In the genomic region with DNA sequence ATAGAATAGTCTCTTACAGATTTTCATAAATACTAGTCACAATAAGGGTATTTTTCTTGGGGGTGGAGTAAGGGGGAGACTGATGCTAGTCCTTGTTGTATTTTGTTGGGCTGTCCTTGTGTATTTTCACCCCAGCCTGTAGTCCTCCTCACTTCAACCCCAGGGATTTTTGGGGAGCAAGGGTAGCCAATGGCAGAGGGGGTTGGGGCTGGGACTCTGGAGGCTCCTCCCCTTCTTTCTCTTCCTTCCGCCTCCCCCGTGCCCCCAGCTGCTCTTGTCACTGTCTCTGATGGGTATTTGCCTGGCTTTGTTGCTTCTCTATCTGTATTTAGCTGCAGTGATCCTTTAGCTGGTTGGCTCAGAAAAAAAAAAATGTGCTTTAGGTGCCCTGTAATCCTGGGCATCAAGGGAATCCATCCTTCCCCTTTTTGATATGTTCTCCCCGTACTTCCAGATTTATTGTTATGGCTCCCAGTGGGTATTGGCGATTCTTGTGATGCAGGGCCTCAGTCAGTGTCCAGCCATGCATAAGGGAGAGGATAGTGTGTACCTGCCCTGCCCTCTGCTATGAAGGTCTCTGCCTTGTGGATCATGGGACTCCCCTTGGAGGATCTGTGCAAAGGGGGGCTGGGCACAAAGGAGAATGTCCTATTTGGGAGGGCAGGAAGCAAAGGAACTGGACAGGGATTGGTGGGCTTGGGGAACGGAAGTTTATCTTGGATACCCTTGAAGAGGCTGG, we compare ENCODE assay signal across 1 cellular context.
A peak's percentile ranks its signal among the peaks of the same experiment; 100 is the strongest.
TF ChIP-seq lines count a peak whose summit lies in the region.

No MANE protein-coding gene starts in this region.

TF ChIP-seq in A549, 52 proteins besides CTCF, POLR2A, EP300 and RAD21:
- TF ChIP-seq KDM1A (IDR thresholded peaks at IDR 0.05; ENCODE audit: low read depth) (no peak), FOSB (CRISPR knock-in tag; IDR thresholded peaks at IDR 0.05) (0 out of 2 replicates have a peak, but pooled peaks have one; percentile 43), HEYL (CRISPR knock-in tag; IDR thresholded peaks at IDR 0.05) (no peak), JUNB (IDR thresholded peaks at IDR 0.05) (no peak), CHD2 (IDR thresholded peaks at IDR 0.05; ENCODE audit: low read length, partially characterized antibody) (no peak), ZNF302 (CRISPR knock-in tag; IDR thresholded peaks at IDR 0.05) (no peak), HOXA7 (CRISPR knock-in tag; IDR thresholded peaks at IDR 0.05) (peak; percentile 49; the same call in 1 of the 2 replicates), NPAS2 (CRISPR knock-in tag; IDR thresholded peaks at IDR 0.05; ENCODE audit: borderline replicate concordance) (no peak), CEBPB (IDR thresholded peaks at IDR 0.05) (no peak), HOXB13 (CRISPR knock-in tag; IDR thresholded peaks at IDR 0.05; ENCODE audit: low read depth) (no peak), TP53 (CRISPR knock-in tag; IDR thresholded peaks at IDR 0.05) (no peak)
- TF ChIP-seq, protein P1, sequence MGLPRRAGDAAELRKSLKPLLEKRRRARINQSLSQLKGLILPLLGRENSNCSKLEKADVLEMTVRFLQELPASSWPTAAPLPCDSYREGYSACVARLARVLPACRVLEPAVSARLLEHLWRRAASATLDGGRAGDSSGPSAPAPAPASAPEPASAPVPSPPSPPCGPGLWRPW (IDR thresholded peaks at IDR 0.05): no peak
- TF ChIP-seq, protein P2, sequence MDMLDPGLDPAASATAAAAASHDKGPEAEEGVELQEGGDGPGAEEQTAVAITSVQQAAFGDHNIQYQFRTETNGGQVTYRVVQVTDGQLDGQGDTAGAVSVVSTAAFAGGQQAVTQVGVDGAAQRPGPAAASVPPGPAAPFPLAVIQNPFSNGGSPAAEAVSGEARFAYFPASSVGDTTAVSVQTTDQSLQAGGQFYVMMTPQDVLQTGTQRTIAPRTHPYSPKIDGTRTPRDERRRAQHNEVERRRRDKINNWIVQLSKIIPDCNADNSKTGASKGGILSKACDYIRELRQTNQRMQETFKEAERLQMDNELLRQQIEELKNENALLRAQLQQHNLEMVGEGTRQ (IDR thresholded peaks at IDR 0.05): no peak
- TF ChIP-seq, protein P3, sequence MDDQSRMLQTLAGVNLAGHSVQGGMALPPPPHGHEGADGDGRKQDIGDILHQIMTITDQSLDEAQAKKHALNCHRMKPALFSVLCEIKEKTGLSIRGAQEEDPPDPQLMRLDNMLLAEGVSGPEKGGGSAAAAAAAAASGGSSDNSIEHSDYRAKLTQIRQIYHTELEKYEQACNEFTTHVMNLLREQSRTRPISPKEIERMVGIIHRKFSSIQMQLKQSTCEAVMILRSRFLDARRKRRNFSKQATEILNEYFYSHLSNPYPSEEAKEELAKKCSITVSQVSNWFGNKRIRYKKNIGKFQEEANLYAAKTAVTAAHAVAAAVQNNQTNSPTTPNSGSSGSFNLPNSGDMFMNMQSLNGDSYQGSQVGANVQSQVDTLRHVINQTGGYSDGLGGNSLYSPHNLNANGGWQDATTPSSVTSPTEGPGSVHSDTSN (IDR thresholded peaks at IDR 0.05): 0 out of 2 replicates have a peak, but pooled peaks have one; percentile 30
- TF ChIP-seq, protein P4, sequence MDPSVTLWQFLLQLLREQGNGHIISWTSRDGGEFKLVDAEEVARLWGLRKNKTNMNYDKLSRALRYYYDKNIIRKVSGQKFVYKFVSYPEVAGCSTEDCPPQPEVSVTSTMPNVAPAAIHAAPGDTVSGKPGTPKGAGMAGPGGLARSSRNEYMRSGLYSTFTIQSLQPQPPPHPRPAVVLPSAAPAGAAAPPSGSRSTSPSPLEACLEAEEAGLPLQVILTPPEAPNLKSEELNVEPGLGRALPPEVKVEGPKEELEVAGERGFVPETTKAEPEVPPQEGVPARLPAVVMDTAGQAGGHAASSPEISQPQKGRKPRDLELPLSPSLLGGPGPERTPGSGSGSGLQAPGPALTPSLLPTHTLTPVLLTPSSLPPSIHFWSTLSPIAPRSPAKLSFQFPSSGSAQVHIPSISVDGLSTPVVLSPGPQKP (IDR thresholded peaks at IDR 0.05; ENCODE audit: low read depth, low read length): no peak
- TF ChIP-seq, protein P5, sequence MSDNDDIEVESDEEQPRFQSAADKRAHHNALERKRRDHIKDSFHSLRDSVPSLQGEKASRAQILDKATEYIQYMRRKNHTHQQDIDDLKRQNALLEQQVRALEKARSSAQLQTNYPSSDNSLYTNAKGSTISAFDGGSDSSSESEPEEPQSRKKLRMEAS (IDR thresholded peaks at IDR 0.05): no peak
